1 cellular context compared by ENCODE assay signal in genomic region chr5:16406630-16407029, GRCh38.
TF ChIP-seq lines count a peak whose summit lies in the region.

No MANE protein-coding gene starts in this region.

TF ChIP-seq in HEK293, 187 proteins besides CTCF, POLR2A, EP300 and RAD21 (continued from another document):
- no peak for TF ChIP-seq REST (tag by site-specific recombination; IDR thresholded peaks at IDR 0.05)
- 0 out of 2 replicates have a peak, but pooled peaks have one; percentile 52 for TF ChIP-seq ZNF132 (tag by site-specific recombination; IDR thresholded peaks at IDR 0.05; ENCODE audit: borderline replicate concordance)
- no peak for TF ChIP-seq ZNF24 (tag by site-specific recombination; IDR thresholded peaks at IDR 0.05)
- 0 out of 2 replicates have a peak, but pooled peaks have one; percentile 23 for TF ChIP-seq KLF10 (tag by site-specific recombination; IDR thresholded peaks at IDR 0.05)
- no peak for TF ChIP-seq ZNF514 (tag by site-specific recombination; IDR thresholded peaks at IDR 0.05)
- TF ChIP-seq ZNF585B (tag by site-specific recombination; IDR thresholded peaks at IDR 0.05): no peak
- TF ChIP-seq SCRT2 (tag by site-specific recombination; IDR thresholded peaks at IDR 0.05): no peak
- TF ChIP-seq ZNF639 (tag by site-specific recombination; IDR thresholded peaks at IDR 0.05): no peak
- no peak for TF ChIP-seq ZNF530 (tag by site-specific recombination; IDR thresholded peaks at IDR 0.05; ENCODE audit: low read depth)
- no peak for TF ChIP-seq ZBTB7A (tag by site-specific recombination; IDR thresholded peaks at IDR 0.05; ENCODE audit: low read depth)
- no peak for TF ChIP-seq ZNF513 (tag by site-specific recombination; IDR thresholded peaks at IDR 0.05)
- no peak for TF ChIP-seq ZNF138 (tag by site-specific recombination; IDR thresholded peaks at IDR 0.05; ENCODE audit: borderline replicate concordance)
- no peak for TF ChIP-seq ZSCAN23 (tag by site-specific recombination; IDR thresholded peaks at IDR 0.05)
- TF ChIP-seq ZNF692 (tag by site-specific recombination; IDR thresholded peaks at IDR 0.05): no peak
- TF ChIP-seq ZNF626 (tag by site-specific recombination; IDR thresholded peaks at IDR 0.05): 0 out of 2 replicates have a peak, but pooled peaks have one; percentile 6
